In the genomic region with DNA sequence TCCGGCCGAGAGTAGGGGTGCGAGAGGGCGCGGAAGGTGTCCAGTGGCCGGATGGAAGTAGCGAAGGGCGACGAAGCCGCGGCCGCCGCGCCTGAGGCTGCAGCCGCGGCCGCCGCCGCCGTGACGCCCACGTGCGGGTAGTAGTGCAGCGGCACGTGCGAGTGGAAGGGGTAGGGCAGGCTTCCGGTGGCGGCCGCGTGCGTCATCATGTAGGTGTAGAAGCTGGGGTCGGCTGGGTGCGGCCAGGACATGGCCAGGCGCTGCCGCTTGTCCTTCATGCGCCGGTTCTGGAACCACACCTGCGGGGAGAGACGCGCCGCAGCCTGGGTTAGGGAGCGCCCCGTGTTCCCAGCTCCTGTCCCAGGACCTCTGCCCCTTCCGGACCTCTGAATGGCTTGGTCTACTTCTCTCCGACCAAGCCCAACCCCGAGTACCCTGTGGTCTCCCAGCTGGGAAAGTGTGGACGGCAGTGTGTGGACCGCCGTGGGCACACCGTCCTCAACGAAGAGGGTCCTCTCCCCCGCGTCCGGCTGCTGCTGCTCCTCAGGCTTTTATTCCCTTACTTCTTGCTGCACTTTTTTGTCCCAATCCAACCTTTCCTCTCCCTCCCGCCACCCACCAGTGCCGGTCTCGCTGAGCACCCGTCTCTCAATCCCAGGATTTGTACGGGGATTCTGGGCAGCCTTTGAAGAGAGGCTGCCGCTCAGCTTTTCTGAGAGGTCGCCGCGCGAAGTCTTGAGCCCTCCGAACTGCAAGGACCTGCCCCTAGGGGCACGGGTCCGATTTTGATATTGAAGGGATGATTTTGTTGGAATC, we compare ENCODE assay signal across 11 cellular contexts. TPM values are rescaled to one million over a fixed set of nuclear protein-coding genes. Genes with fewer than 3 reads are reported as not detected.
DNase-seq lines count a peak whose midpoint lies in the region; ATAC-seq and TF ChIP-seq lines count a peak whose summit lies in the region.
"Had no signal": no experiment of that assay in that cellular context is flagged by ENCODE, and none has a peak within 500 bp of the region (broad histone marks: within the 10 kb centered on the region; RNA-seq: fewer than 3 reads in every experiment).

No MANE protein-coding gene starts in this region.

- H3K27me3 ChIP-seq in HUES64 (ENCODE audit: insufficient read depth, low read length) = peaks cover 99% of the 10 kb centered on the region

- WGBS in HUES64 = 2% methylated on average over 67 of the region's 67 CpGs

- no peaks in the 10 kb centered on the region for H3K36me3 ChIP-seq in HUES64 (ENCODE audit: insufficient read depth, low read length)

- H3K4me3 Mint-ChIP-seq in progenitor cell of endocrine pancreas (ENCODE audit: low read depth) = peak overlapping the region; percentile 29

- H3K4me3 ChIP-seq in HUES64 (ENCODE audit: low read length) = peak overlapping the region; percentile 42

- peaks cover 89% of the 10 kb centered on the region for H3K27me3 Mint-ChIP-seq in progenitor cell of endocrine pancreas

- peak overlapping the region; percentile 37 for H3K27ac Mint-ChIP-seq in progenitor cell of endocrine pancreas

- no peak overlapping the region for H3K27ac ChIP-seq in HUES64 (ENCODE audit: low read depth, low read length)

- DNase-seq in DMS53 (lab: John Stamatoyannopoulos, UW) (peak; percentile 87), ecto neural progenitor cell (ENCODE audit: low spot score) (peak; percentile 63), progenitor cell of endocrine pancreas (ENCODE audit: low spot score, unreplicated experiment) (no peak), AG08395 (ENCODE audit: low spot score) (no peak), DMS 273 (lab: John Stamatoyannopoulos, UW; ENCODE audit: unreplicated experiment) (no peak)
- DNase-seq: KG1, T-helper 9 cell had no signal

- ATAC-seq in GM21515 (IDR thresholded peaks at IDR 0.05; ENCODE audit: unreplicated experiment) = no peak
- no peak for ATAC-seq in activated CD4-positive, CD25-positive, alpha-beta regulatory T cell treated with anti-CD3 and anti-CD28 coated beads, Interleukin-2, amount 50 U/mL, for 24 hours

- no peaks in the 10 kb centered on the region for H3K9me3 ChIP-seq in HUES64 (ENCODE audit: insufficient read depth, low read depth, low read length)

- H3K9ac ChIP-seq in HUES64 (ENCODE audit: low read depth, low read length) = no peak overlapping the region

- TF ChIP-seq CTCF in progenitor cell of endocrine pancreas (IDR thresholded peaks at IDR 0.05; ENCODE audit: unreplicated experiment) = no peak

- H3K4me1 ChIP-seq in HUES64 (ENCODE audit: insufficient read depth, low read length) = peaks cover 4% of the 10 kb centered on the region; the same call in 1 of the 2 replicates

- peaks cover 5% of the 10 kb centered on the region for H3K4me1 Mint-ChIP-seq in progenitor cell of endocrine pancreas (ENCODE audit: low read depth)

- no peaks in the 10 kb centered on the region for H3K36me3 Mint-ChIP-seq in progenitor cell of endocrine pancreas (ENCODE audit: insufficient read depth)

- H3K9me3 Mint-ChIP-seq in progenitor cell of endocrine pancreas (ENCODE audit: low read depth) = no peaks in the 10 kb centered on the region

RNA-seq across cellular contexts. Expression of a gene that starts 3.0 kb away (rescaled TPM):
- polyA plus RNA-seq in HUES64 (2013, experiment 1 of 2) = not detected
- not detected for polyA plus RNA-seq in HUES64 (2013, experiment 2 of 2)
- not detected in 2 replicates for total RNA-seq in progenitor cell of endocrine pancreas
- total RNA-seq: mucosa of gallbladder had no signal

RNA-seq across cellular contexts. Expression of a gene that starts 11.8 kb away (rescaled TPM):
- polyA plus RNA-seq in HUES64 (2013, experiment 1 of 2) = 0.15 TPM
- polyA plus RNA-seq in HUES64 (2013, experiment 2 of 2) = 0.13 TPM
- not detected in 2 replicates for total RNA-seq in progenitor cell of endocrine pancreas
- total RNA-seq: mucosa of gallbladder had no signal

RNA-seq across cellular contexts. Expression of a gene that starts 18.8 kb away (rescaled TPM):
- not detected for polyA plus RNA-seq in HUES64 (2013, experiment 1 of 2)
- polyA plus RNA-seq in HUES64 (2013, experiment 2 of 2) = not detected
- total RNA-seq in progenitor cell of endocrine pancreas = not detected in 2 replicates
- total RNA-seq: mucosa of gallbladder had no signal

RNA-seq across cellular contexts. Expression of a gene that starts 26.3 kb away (rescaled TPM):
- not detected for polyA plus RNA-seq in HUES64 (2013, experiment 1 of 2)
- 0.38 TPM for polyA plus RNA-seq in HUES64 (2013, experiment 2 of 2)
- not detected in 2 replicates for total RNA-seq in progenitor cell of endocrine pancreas
- total RNA-seq: mucosa of gallbladder had no signal

RNA-seq across cellular contexts. Expression of a gene that starts 35.8 kb away (rescaled TPM):
- polyA plus RNA-seq in HUES64 (2013, experiment 1 of 2) = 0.15 TPM
- 0.19 TPM for polyA plus RNA-seq in HUES64 (2013, experiment 2 of 2)
- total RNA-seq in progenitor cell of endocrine pancreas = not detected in 2 replicates
- total RNA-seq: mucosa of gallbladder had no signal

Comparison
In these comparisons a context has a peak if more than half of its experiments do, and no peak if none do; other contexts are left out.
1. DNase-seq: peak in DMS53 (single experiment) and ecto neural progenitor cell (single experiment); none in progenitor cell of endocrine pancreas (single experiment), AG08395 (single experiment) and DMS 273 (single experiment).